In the genomic region with DNA sequence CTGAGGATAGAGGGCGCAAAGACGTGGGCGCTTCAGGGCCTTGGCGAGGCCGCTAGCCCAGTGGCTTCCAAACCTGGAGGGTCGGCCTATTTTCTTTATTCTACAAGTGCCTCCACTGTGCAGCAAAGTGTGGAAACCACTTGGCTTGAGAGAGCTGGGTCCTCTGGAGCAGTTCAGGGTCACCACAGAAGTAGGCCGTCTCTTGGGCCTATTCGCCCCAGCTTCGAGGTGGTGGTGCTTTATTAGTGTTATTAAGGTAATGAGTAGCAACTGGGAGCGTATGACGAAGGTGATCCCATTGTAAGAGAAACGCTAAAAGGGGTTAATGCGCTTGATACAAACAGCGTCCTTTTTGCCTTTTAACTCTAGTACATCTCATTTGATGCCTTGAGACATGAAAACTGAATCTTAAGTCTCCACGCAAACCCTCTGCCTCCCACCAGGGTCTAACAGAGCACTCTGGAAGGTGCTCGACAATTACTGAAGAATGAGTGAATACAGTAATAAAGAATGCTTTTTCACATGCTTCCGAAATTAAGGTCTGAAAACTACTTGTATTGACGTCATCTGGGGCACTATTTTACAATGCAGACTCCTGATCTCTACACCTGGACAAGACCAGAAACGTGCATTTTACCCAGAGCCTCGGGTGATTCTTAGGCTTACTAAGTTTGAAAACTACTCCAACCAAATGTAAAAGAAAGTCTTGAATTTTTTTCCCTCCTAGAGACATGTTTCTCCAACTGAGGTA, we compare ENCODE assay signal across 8 cellular contexts. TPM values are rescaled to one million over a fixed set of nuclear protein-coding genes. Genes with fewer than 3 reads are reported as not detected.
DNase-seq lines count a peak whose midpoint lies in the region; ATAC-seq, FAIRE-seq and TF ChIP-seq lines count a peak whose summit lies in the region.

No MANE protein-coding gene starts in this region.

- peak overlapping the region; percentile 65 to 69 for H3K4me3 Mint-ChIP-seq in activated T-cell treated with anti-CD3 and anti-CD28 coated beads, Interleukin-2, amount 50 U/mL, for 72 hours
- peak overlapping the region; percentile 65 for H3K4me3 Mint-ChIP-seq in mesothelial cell of epicardium

- TF ChIP-seq CTCF in cardiac fibroblast (IDR thresholded peaks at IDR 0.05; ENCODE audit: low read depth, low read length) (no peak), mesothelial cell of epicardium (IDR thresholded peaks at IDR 0.05; ENCODE audit: unreplicated experiment) (no peak)

- peaks cover 52% of the 10 kb centered on the region for H3K4me1 Mint-ChIP-seq in activated T-cell treated with anti-CD3 and anti-CD28 coated beads, Interleukin-2, amount 50 U/mL, for 72 hours (ENCODE audit: low read depth)
- peaks cover 6% of the 10 kb centered on the region for H3K4me1 Mint-ChIP-seq in mesothelial cell of epicardium

- H3K36me3 Mint-ChIP-seq in activated T-cell treated with anti-CD3 and anti-CD28 coated beads, Interleukin-2, amount 50 U/mL, for 72 hours (ENCODE audit: insufficient read depth in 2 of 2), result no peaks in the 10 kb centered on the region
- H3K36me3 Mint-ChIP-seq in mesothelial cell of epicardium, result no peaks in the 10 kb centered on the region

- ATAC-seq in activated T-cell treated with anti-CD3 and anti-CD28 coated beads, Interleukin-2, amount 50 U/mL, for 72 hours (replicated peaks in 1 of 2), result no peak
- ATAC-seq in HG03108 (IDR thresholded peaks at IDR 0.05; ENCODE audit: unreplicated experiment), result no peak

- H3K27ac Mint-ChIP-seq in activated T-cell treated with anti-CD3 and anti-CD28 coated beads, Interleukin-2, amount 50 U/mL, for 72 hours, result no peak overlapping the region
- H3K27ac Mint-ChIP-seq in mesothelial cell of epicardium, result peak overlapping the region; percentile 16

- peak overlapping the region; percentile 52 to 64 for H3K4me3 ChIP-seq in cardiac fibroblast (replicated peaks in 1 of 2; ENCODE audit: low read depth in 2 of 2, low read length in 2 of 2)

- H3K27me3 Mint-ChIP-seq in activated T-cell treated with anti-CD3 and anti-CD28 coated beads, Interleukin-2, amount 50 U/mL, for 72 hours (ENCODE audit: low read depth), result peaks cover 32% of the 10 kb centered on the region
- peaks cover 18% of the 10 kb centered on the region for H3K27me3 Mint-ChIP-seq in mesothelial cell of epicardium (ENCODE audit: low read depth)

- no peak for DNase-seq in activated T-cell treated with anti-CD3 and anti-CD28 coated beads, Interleukin-2, amount 50 U/mL, for 72 hours
- no peak for DNase-seq in activated T-cell treated with anti-CD3 and anti-CD28 coated beads, Interleukin-2, amount 50 U/mL, for 1 hour
- DNase-seq in HuH-7.5 (ENCODE audit: low spot score) (peak; percentile 15), cardiac fibroblast (ENCODE audit: low read depth in 2 of 2) (no peak), mesothelial cell of epicardium (ENCODE audit: low spot score in 2 of 2, unreplicated experiment in 2 of 2) (no peak), T-helper 9 cell (no peak), HTR-8/SVneo (ENCODE audit: insufficient read length, low spot score) (no peak)

- no peak for FAIRE-seq in HTR-8/SVneo (lab: Jason Lieb, UNC)

- no peaks in the 10 kb centered on the region for H3K9me3 Mint-ChIP-seq in activated T-cell treated with anti-CD3 and anti-CD28 coated beads, Interleukin-2, amount 50 U/mL, for 72 hours
- H3K9me3 Mint-ChIP-seq in mesothelial cell of epicardium, result no peaks in the 10 kb centered on the region

RNA-seq across cellular contexts. Expression of a gene that starts 0.6 kb away (rescaled TPM):
- 1 to 10 TPM; 4.9 to 5.0 TPM for total RNA-seq in activated T-cell treated with anti-CD3 and anti-CD28 coated beads, Interleukin-2, amount 50 U/mL, for 72 hours
- total RNA-seq in mesothelial cell of epicardium, result 18.4 to 19.8 TPM (median 19.6 TPM) in 3 replicates
